ENCODE assay signal across 7 cellular contexts in genomic region chr9:128323192-128323730, GRCh38. TPM values are rescaled to one million over a fixed set of nuclear protein-coding genes. Genes with fewer than 3 reads are reported as not detected.
DNase-seq lines count a peak whose midpoint lies in the region; ATAC-seq and TF ChIP-seq lines count a peak whose summit lies in the region.

No MANE protein-coding gene starts in this region.

- H3K4me3 ChIP-seq in RWPE2 (ENCODE audit: severe bottlenecking) (peak overlapping the region; percentile 96), psoas muscle (peak overlapping the region; percentile 76)

- H3K9me3 ChIP-seq in RWPE2 (ENCODE audit: severe bottlenecking) (no peaks in the 10 kb centered on the region), psoas muscle (no peaks in the 10 kb centered on the region)

- H3K27me3 ChIP-seq in RWPE2 (ENCODE audit: insufficient read depth, poor library complexity, severe bottlenecking) (no peaks in the 10 kb centered on the region), psoas muscle (ENCODE audit: insufficient read depth in 3 of 3, low read length in 2 of 3) (no peaks in the 10 kb centered on the region)

- DNase-seq in RWPE2 (ENCODE audit: low spot score) (no peak), psoas muscle (no peak), NCI-H2107 treated with DMSO at 0.1 percent for 48 hours (lab: John Stamatoyannopoulos, UW; ENCODE audit: unreplicated experiment) (no peak), NCI-H128 (lab: John Stamatoyannopoulos, UW; ENCODE audit: unreplicated experiment) (no peak), NCI-H2107 (lab: John Stamatoyannopoulos, UW) (no peak)

- intact Hi-C loops in psoas muscle (cut with DNase I), result no loop called here

- peaks cover 41% of the 10 kb centered on the region for H3K36me3 ChIP-seq in RWPE2 (ENCODE audit: low read depth)
- peaks cover 0 to 68% of the 10 kb centered on the region in 2 donors for H3K36me3 ChIP-seq in psoas muscle (ENCODE audit: insufficient read depth in 1 of 2, low read depth in 1 of 2)

- H3K27ac ChIP-seq in RWPE2 (ENCODE audit: poor library complexity, severe bottlenecking), result peak overlapping the region; percentile 67
- H3K27ac ChIP-seq in psoas muscle, result peak overlapping the region; percentile 88

- 22 to 23% (median 22%) methylated on average over 16 of the region's 16 CpGs for WGBS in psoas muscle, 3 donors

- peak; percentile 5 for ATAC-seq in GM21825 (IDR thresholded peaks at IDR 0.05; ENCODE audit: unreplicated experiment)
- no peak for ATAC-seq in RWPE2 (ENCODE audit: low read depth)
- peak; percentile 6 for ATAC-seq in esophagus mucosa
- no peak for ATAC-seq in psoas muscle

- H3K4me1 ChIP-seq in RWPE2 (ENCODE audit: insufficient read depth, poor library complexity, severe bottlenecking) (no peaks in the 10 kb centered on the region), psoas muscle (peaks cover 20% of the 10 kb centered on the region)

- TF ChIP-seq CTCF in RWPE2 (IDR thresholded peaks at IDR 0.05; ENCODE audit: poor library complexity, severe bottlenecking) (no peak), psoas muscle (IDR thresholded peaks at IDR 0.05) (no peak)

RNA-seq across cellular contexts. Expression of gene COQ4, which starts 0.6 kb away (rescaled TPM):
- 61.7 TPM for total RNA-seq in esophagus mucosa
- total RNA-seq in psoas muscle, result 10 to 100 TPM; 20.0 to 26.8 (median 23.1) TPM
- polyA plus RNA-seq in psoas muscle, result 10 to 100 TPM; 32.3 to 60.9 (median 45.9) TPM

RNA-seq across cellular contexts. Expression of gene TRUB2, which starts 1.0 kb away (rescaled TPM):
- total RNA-seq in esophagus mucosa, result 40.3 TPM
- 10 to 100 TPM; 22.2 to 38.4 (median 32.9) TPM for total RNA-seq in psoas muscle
- polyA plus RNA-seq in psoas muscle, result 10 to 100 TPM; 20.6 to 31.8 (median 21.0) TPM

RNA-seq across cellular contexts. Expression of gene SLC27A4, which starts 17.1 kb away (rescaled TPM):
- total RNA-seq in esophagus mucosa, result 58.8 TPM
- 10 to 100 TPM; 10.4 to 26.2 (median 17.9) TPM for total RNA-seq in psoas muscle
- polyA plus RNA-seq in psoas muscle, result 10 to 100 TPM; 24.7 to 61.5 (median 40.1) TPM

RNA-seq across cellular contexts. Expression of gene SWI5, which starts 47.2 kb away (rescaled TPM):
- total RNA-seq in esophagus mucosa (24.8 TPM), psoas muscle (10 to 100 TPM in 3 of 4 donors, 1 to 10 TPM in 1; 10.0 to 24.7 (median 13.0) TPM)
- polyA plus RNA-seq in psoas muscle, result 10 to 100 TPM; 20.1 to 23.0 (median 22.6) TPM

RNA-seq across cellular contexts. Expression of gene GOLGA2, which starts 47.5 kb away (rescaled TPM):
- total RNA-seq in esophagus mucosa (68.3 TPM), psoas muscle (10 to 100 TPM; 63.5 to 85.3 (median 76.7) TPM)
- 10 to 100 TPM; 57.2 to 79.4 (median 72.4) TPM for polyA plus RNA-seq in psoas muscle

Comparison
In these comparisons a context has a peak if more than half of its experiments do, and no peak if none do; other contexts are left out.
1. ATAC-seq: peak in GM21825 (single experiment) and esophagus mucosa (single experiment); none in RWPE2 (single experiment) and psoas muscle (0 of 4).